Comparison of ENCODE assay signal across 1 cellular context in genomic region chr2:26191316-26192159, GRCh38.
TF ChIP-seq lines count a peak whose summit lies in the region.

No MANE protein-coding gene starts in this region.

TF ChIP-seq in GM23338, 12 proteins besides CTCF, POLR2A, EP300 and RAD21:
- TF ChIP-seq REST (IDR thresholded peaks at IDR 0.05; ENCODE audit: unreplicated experiment), result no peak
- TF ChIP-seq ZNF114 (CRISPR knock-in tag; IDR thresholded peaks at IDR 0.05), result no peak
- TF ChIP-seq POLR2AphosphoS5 (IDR thresholded peaks at IDR 0.05; ENCODE audit: low read depth), result no peak
- TF ChIP-seq STAT1 (IDR thresholded peaks at IDR 0.05; ENCODE audit: unreplicated experiment), result no peak
- no peak for TF ChIP-seq ZNF462 (CRISPR knock-in tag; IDR thresholded peaks at IDR 0.05)
- TF ChIP-seq JUNB (IDR thresholded peaks at IDR 0.05; ENCODE audit: unreplicated experiment), result no peak
- TF ChIP-seq ZNF331 (CRISPR knock-in tag; IDR thresholded peaks at IDR 0.05; ENCODE audit: low read depth), result no peak
- TF ChIP-seq EZH2phosphoT487 (IDR thresholded peaks at IDR 0.05; ENCODE audit: unreplicated experiment), result no peak
- TF ChIP-seq EZH2 (IDR thresholded peaks at IDR 0.05; ENCODE audit: low read depth, unreplicated experiment), result no peak
- no peak for TF ChIP-seq CREB1 (CRISPR knock-in tag; IDR thresholded peaks at IDR 0.05; ENCODE audit: low read depth)
- no peak for TF ChIP-seq ETS1 (IDR thresholded peaks at IDR 0.05)
- no peak for TF ChIP-seq NANOG (IDR thresholded peaks at IDR 0.05; ENCODE audit: borderline replicate concordance)
TF ChIP-seq in GM23338: peak in this region for 0.
